ENCODE assay signal across 13 cellular contexts in genomic region chr17:78184868-78185267, GRCh38. TPM values are rescaled to one million over a fixed set of nuclear protein-coding genes. Genes with fewer than 3 reads are reported as not detected.
DNase-seq lines count a peak whose midpoint lies in the region; ATAC-seq and TF ChIP-seq lines count a peak whose summit lies in the region.
"Had no signal": no experiment of that assay in that cellular context is flagged by ENCODE, and none has a peak within 500 bp of the region (broad histone marks: within the 10 kb centered on the region; RNA-seq: fewer than 3 reads in every experiment).

No MANE protein-coding gene starts in this region.

- peaks cover 5 to 84% (median 28%) of the 10 kb centered on the region in 3 donors for H3K4me1 ChIP-seq in gastroesophageal sphincter
- peaks cover 26% of the 10 kb centered on the region for H3K4me1 ChIP-seq in SJCRH30

- intact Hi-C loops in head of caudate nucleus (cut with DNase I), result no loop called here

- DNase-seq in T-helper 1 cell, result no peak
- no peak for DNase-seq in stimulated activated effector memory CD8-positive, alpha-beta T cell treated with anti-CD3 and anti-CD28 coated beads, Interleukin-12 subunit alpha, Interleukin-12 subunit beta, amount 100 ng/mL, for 72 hours (ENCODE audit: low spot score in 2 of 2)
- DNase-seq in head of caudate nucleus, result no peak
- DNase-seq in SJCRH30, result no peak
- DNase-seq: 8988T, foreskin melanocyte, NCI-H524 treated with DMSO at 0.1 percent for 48 hours had no signal

- H3K27ac ChIP-seq in SU-DHL-6 (ENCODE audit: low read depth, low read length) (no peak overlapping the region), gastroesophageal sphincter (peak overlapping the region; percentile 40 to 84 (median 77)), SJCRH30 (no peak overlapping the region)

- peak overlapping the region; percentile 25 for H3K4me3 Mint-ChIP-seq in T-helper 1 cell treated with Interleukin-12 subunit alpha and Interleukin-12 subunit beta and Interleukin-4 antibody, amounts not matched to agents 30 μg/mL and 1 μg/mL, for 36 hours
- peak overlapping the region; percentile 74 for H3K4me3 Mint-ChIP-seq in stimulated activated effector memory CD8-positive, alpha-beta T cell treated with anti-CD3 and anti-CD28 coated beads, Interleukin-12 subunit alpha, Interleukin-12 subunit beta, amount 100 ng/mL, for 72 hours

- TF ChIP-seq POLR2A in gastroesophageal sphincter (IDR thresholded peaks at IDR 0.05), result peak in 1 of 2 donors; percentile 19

- peaks cover 41% of the 10 kb centered on the region for H3K79me2 ChIP-seq in SU-DHL-6 (ENCODE audit: insufficient read depth, low read length)

- no peaks in the 10 kb centered on the region for H3K9me2 ChIP-seq in SU-DHL-6 (replicated peaks; ENCODE audit: insufficient read depth, low read length)

- H3K9me3 Mint-ChIP-seq in T-helper 1 cell treated with Interleukin-12 subunit alpha and Interleukin-12 subunit beta and Interleukin-4 antibody, amounts not matched to agents 30 μg/mL and 1 μg/mL, for 36 hours, result no peaks in the 10 kb centered on the region
- no peaks in the 10 kb centered on the region for H3K9me3 Mint-ChIP-seq in stimulated activated effector memory CD8-positive, alpha-beta T cell treated with anti-CD3 and anti-CD28 coated beads, Interleukin-12 subunit alpha, Interleukin-12 subunit beta, amount 100 ng/mL, for 72 hours

- no peak overlapping the region for H2AFZ ChIP-seq in SU-DHL-6 (ENCODE audit: low read depth, low read length, severe bottlenecking)

- H3K4me1 Mint-ChIP-seq in T-helper 1 cell treated with Interleukin-12 subunit alpha and Interleukin-12 subunit beta and Interleukin-4 antibody, amounts not matched to agents 30 μg/mL and 1 μg/mL, for 36 hours (ENCODE audit: low read depth), result peaks cover 34% of the 10 kb centered on the region
- peaks cover 37% of the 10 kb centered on the region for H3K4me1 Mint-ChIP-seq in stimulated activated effector memory CD8-positive, alpha-beta T cell treated with anti-CD3 and anti-CD28 coated beads, Interleukin-12 subunit alpha, Interleukin-12 subunit beta, amount 100 ng/mL, for 72 hours

- TF ChIP-seq EP300 in gastroesophageal sphincter (IDR thresholded peaks at IDR 0.05), result no peak

- peaks cover 6% of the 10 kb centered on the region for H3K36me3 Mint-ChIP-seq in T-helper 1 cell treated with Interleukin-12 subunit alpha and Interleukin-12 subunit beta and Interleukin-4 antibody, amounts not matched to agents 30 μg/mL and 1 μg/mL, for 36 hours (ENCODE audit: low read depth)
- peaks cover 69% of the 10 kb centered on the region for H3K36me3 Mint-ChIP-seq in stimulated activated effector memory CD8-positive, alpha-beta T cell treated with anti-CD3 and anti-CD28 coated beads, Interleukin-12 subunit alpha, Interleukin-12 subunit beta, amount 100 ng/mL, for 72 hours

- TF ChIP-seq CTCF in SU-DHL-6 (IDR thresholded peaks at IDR 0.05; ENCODE audit: insufficient read depth, low read length, poor library complexity, severe bottlenecking) (no peak), gastroesophageal sphincter (IDR thresholded peaks at IDR 0.05) (no peak)

- peak overlapping the region; percentile 78 for H3K4me2 ChIP-seq in SU-DHL-6 (ENCODE audit: low read depth, low read length, poor library complexity, severe bottlenecking)

- 44 to 63% methylated on average over 7 to 8 of the region's 9 CpGs for WGBS in gastroesophageal sphincter (ENCODE audit: low coverage in 1 of 2), 2 donors

- no peaks in the 10 kb centered on the region for H3K27me3 Mint-ChIP-seq in T-helper 1 cell treated with Interleukin-12 subunit alpha and Interleukin-12 subunit beta and Interleukin-4 antibody, amounts not matched to agents 30 μg/mL and 1 μg/mL, for 36 hours (ENCODE audit: low read depth)

- H3K4me3 ChIP-seq in SU-DHL-6 (ENCODE audit: insufficient read depth, low read length, poor library complexity, severe bottlenecking) (no peak overlapping the region), gastroesophageal sphincter (peak overlapping the region in 1 of 2 donors; percentile 55), SJCRH30 (no peak overlapping the region)
- H3K4me3 ChIP-seq: smooth muscle cell had no signal

- H3K9ac ChIP-seq in SU-DHL-6 (ENCODE audit: low read length), result no peak overlapping the region

- peaks cover 4% of the 10 kb centered on the region; the same call in 1 of the 2 replicates for H3K36me3 ChIP-seq in SU-DHL-6 (ENCODE audit: low read length)
- H3K36me3 ChIP-seq in gastroesophageal sphincter, result no peaks in the 10 kb centered on the region
- H3K36me3 ChIP-seq in SJCRH30, result peaks cover 52% of the 10 kb centered on the region

- H3K27ac Mint-ChIP-seq in T-helper 1 cell treated with Interleukin-12 subunit alpha and Interleukin-12 subunit beta and Interleukin-4 antibody, amounts not matched to agents 30 μg/mL and 1 μg/mL, for 36 hours, result peak overlapping the region; percentile 24
- no peak overlapping the region for H3K27ac Mint-ChIP-seq in stimulated activated effector memory CD8-positive, alpha-beta T cell treated with anti-CD3 and anti-CD28 coated beads, Interleukin-12 subunit alpha, Interleukin-12 subunit beta, amount 100 ng/mL, for 72 hours

- H3F3A ChIP-seq in SU-DHL-6 (ENCODE audit: insufficient read depth), result peaks cover 23% of the 10 kb centered on the region; the same call in 1 of the 2 replicates

- H4K20me1 ChIP-seq in SU-DHL-6 (ENCODE audit: low read depth, low read length), result no peaks in the 10 kb centered on the region; the same call in 1 of the 2 replicates

- H3K27me3 ChIP-seq in SU-DHL-6 (ENCODE audit: low read length) (no peaks in the 10 kb centered on the region), gastroesophageal sphincter (no peaks in the 10 kb centered on the region), SJCRH30 (no peaks in the 10 kb centered on the region)

- H3K9me3 ChIP-seq in SU-DHL-6 (ENCODE audit: insufficient read depth, low read length) (no peaks in the 10 kb centered on the region), gastroesophageal sphincter (no peaks in the 10 kb centered on the region), SJCRH30 (replicated peaks) (no peaks in the 10 kb centered on the region)

- ATAC-seq in gastroesophageal sphincter (peak; percentile 26), GM18907 (IDR thresholded peaks at IDR 0.05; ENCODE audit: unreplicated experiment) (no peak)
- no peak for ATAC-seq in stimulated activated effector memory CD8-positive, alpha-beta T cell treated with anti-CD3 and anti-CD28 coated beads, Interleukin-12 subunit alpha, Interleukin-12 subunit beta, amount 100 ng/mL, for 72 hours

RNA-seq across cellular contexts. Expression of gene TK1, which starts 2.0 kb away (rescaled TPM):
- total RNA-seq in gastroesophageal sphincter, result 10 to 100 TPM in 2 of 4 donors, 1 to 10 TPM in 2; 3.4 to 24.8 (median 12.1) TPM
- total RNA-seq in SJCRH30 (2014; rRNA removed; shearing (Covaris generic)), result 141 and 158 TPM in 2 replicates

RNA-seq across cellular contexts. Expression of gene AFMID, which starts 2.3 kb away (rescaled TPM):
- total RNA-seq in gastroesophageal sphincter, result 10 to 100 TPM; 14.9 to 43.9 (median 31.6) TPM
- total RNA-seq in SJCRH30 (2014; rRNA removed; shearing (Covaris generic)), result 97.1 and 110 TPM in 2 replicates

RNA-seq across cellular contexts. Expression of gene SYNGR2, which starts 16.5 kb away (rescaled TPM):
- total RNA-seq in gastroesophageal sphincter, result 100 to 1,000 TPM in 1 of 4 donors, 10 to 100 TPM in 3; 49.9 to 151 (median 81.2) TPM
- total RNA-seq in SJCRH30 (2014; rRNA removed; shearing (Covaris generic)), result 19.5 and 21.1 TPM in 2 replicates

RNA-seq across cellular contexts. Expression of gene BIRC5, which starts 29.2 kb away (rescaled TPM):
- total RNA-seq in gastroesophageal sphincter, result 1 to 10 TPM in 1 of 4 donors, under 1 TPM in 1, not detected in 2; 0.27 to 1.6 TPM
- 248 and 255 TPM in 2 replicates for total RNA-seq in SJCRH30 (2014; rRNA removed; shearing (Covaris generic))
- total RNA-seq: mesenteric fat pad had no signal

RNA-seq across cellular contexts. Expression of gene C17orf99, which starts 38.7 kb away (rescaled TPM):
- total RNA-seq in gastroesophageal sphincter, result not detected
- total RNA-seq in SJCRH30 (2014; rRNA removed; shearing (Covaris generic)), result not detected in 2 replicates
- total RNA-seq: mesenteric fat pad, smooth muscle cell had no signal

Comparison
In these comparisons a context has a peak if more than half of its experiments do, and no peak if none do; other contexts are left out.
1. H3K27ac ChIP-seq: peak in gastroesophageal sphincter (4 of 4); none in SU-DHL-6 (single experiment) and SJCRH30 (single experiment).